ENCODE assay signal across 9 cellular contexts in genomic region chr3:45987368-45988099, GRCh38. TPM values are rescaled to one million over a fixed set of nuclear protein-coding genes. Genes with fewer than 3 reads are reported as not detected.
DNase-seq lines count a peak whose midpoint lies in the region; ATAC-seq and TF ChIP-seq lines count a peak whose summit lies in the region.
"Had no signal": no experiment of that assay in that cellular context is flagged by ENCODE, and none has a peak within 500 bp of the region (broad histone marks: within the 10 kb centered on the region; RNA-seq: fewer than 3 reads in every experiment).

No MANE protein-coding gene starts in this region.

- H3K27me3 ChIP-seq in ascending aorta (no peaks in the 10 kb centered on the region), smooth muscle cell (ENCODE audit: low read depth) (no peaks in the 10 kb centered on the region)

- DNase-seq in GM04504 (ENCODE audit: low read depth) (peak; percentile 63), ascending aorta (ENCODE audit: low spot score in 2 of 2) (peak in 1 of 2 donors; percentile 82), inferior parietal cortex (ENCODE audit: extremely low spot score) (peak; percentile 65), smooth muscle cell (lab: John Stamatoyannopoulos, UW; ENCODE audit: unreplicated experiment) (no peak), NCI-H1417 treated with DMSO at 0.1 percent for 48 hours (lab: John Stamatoyannopoulos, UW) (no peak), NCI-H82 (lab: John Stamatoyannopoulos, UW) (no peak), cerebellar nuclear complex (lab: John Stamatoyannopoulos, UW) (no peak)
- DNase-seq: kidney had no signal

- no peak for ATAC-seq in HG03175 (IDR thresholded peaks at IDR 0.05; ENCODE audit: unreplicated experiment)

- H2AFZ ChIP-seq in smooth muscle cell (ENCODE audit: low read depth): peak overlapping the region; percentile 26

- peak overlapping the region; percentile 24 for H3K9ac ChIP-seq in smooth muscle cell (ENCODE audit: low read depth)

- peak overlapping the region in 1 of 2 donors; percentile 18 for H3K4me3 ChIP-seq in ascending aorta
- no peak overlapping the region for H3K4me3 ChIP-seq in smooth muscle cell

- H3K36me3 ChIP-seq in ascending aorta (peaks cover 15 to 19% of the 10 kb centered on the region in 2 donors), smooth muscle cell (ENCODE audit: low read depth) (no peaks in the 10 kb centered on the region)

- H3K9me3 ChIP-seq in ascending aorta: no peaks in the 10 kb centered on the region
- H3K9me3 ChIP-seq in smooth muscle cell (replicated peaks; ENCODE audit: low read depth): no peaks in the 10 kb centered on the region

- peak overlapping the region; percentile 61 for H3K4me2 ChIP-seq in smooth muscle cell

- 58% methylated on average over 6 of the region's 6 CpGs for WGBS in smooth muscle cell (ENCODE audit: low lambda C conversion rate)

- TF ChIP-seq CTCF in ascending aorta (IDR thresholded peaks at IDR 0.05) (no peak), smooth muscle cell (IDR thresholded peaks at IDR 0.05; ENCODE audit: borderline replicate concordance, insufficient read depth, poor library complexity, severe bottlenecking) (no peak)

- H3K79me2 ChIP-seq in smooth muscle cell (ENCODE audit: low read depth): no peaks in the 10 kb centered on the region

- H4K20me1 ChIP-seq in smooth muscle cell (ENCODE audit: low read depth): no peaks in the 10 kb centered on the region

- intact Hi-C loops in ascending aorta (cut with DNase I): loop anchor here (2.0 to 10.0 kb wide), 2 partner anchors 15 to 323 kb away; no protein-coding TSS in a partner anchor

- H3K27ac ChIP-seq in ascending aorta: peak overlapping the region; percentile 94 to 99
- H3K27ac ChIP-seq in smooth muscle cell (ENCODE audit: low read depth): peak overlapping the region; percentile 93

- H3F3A ChIP-seq in smooth muscle cell (ENCODE audit: low read depth): peaks cover 15% of the 10 kb centered on the region

- H3K4me1 ChIP-seq in ascending aorta: peaks cover 60 to 91% of the 10 kb centered on the region in 2 donors
- peaks cover 13% of the 10 kb centered on the region for H3K4me1 ChIP-seq in smooth muscle cell (ENCODE audit: low read depth)

RNA-seq across cellular contexts. Expression of gene FYCO1, which starts 8.1 kb away (rescaled TPM):
- 56.2 TPM for total RNA-seq in ascending aorta
- total RNA-seq in smooth muscle cell: 19.0 and 20.9 TPM in 2 replicates
- 4.5 and 7.4 TPM in 2 replicates for polyA plus RNA-seq in smooth muscle cell

RNA-seq across cellular contexts. Expression of gene XCR1, which starts 39.7 kb away (rescaled TPM):
- not detected for total RNA-seq in ascending aorta
- total RNA-seq in smooth muscle cell: 0.76 and 1.5 TPM in 2 replicates
- polyA plus RNA-seq in smooth muscle cell: 0.30 TPM in 1 of 2 replicates, not detected in the other

RNA-seq across cellular contexts. Expression of gene CXCR6, which starts 44.3 kb away (rescaled TPM):
- total RNA-seq in ascending aorta: 2.1 TPM
- total RNA-seq in smooth muscle cell: 0.13 and 0.81 TPM in 2 replicates
- 0.19 and 0.35 TPM in 2 replicates for polyA plus RNA-seq in smooth muscle cell

Comparison
In these comparisons a context has a peak if more than half of its experiments do, and no peak if none do; other contexts are left out.
1. DNase-seq: peak in GM04504 (single experiment) and inferior parietal cortex (single experiment); none in smooth muscle cell (single experiment), NCI-H1417 treated with DMSO at 0.1 percent for 48 hours (single experiment), NCI-H82 (single experiment) and cerebellar nuclear complex (0 of 2).